ENCODE assay signal across 8 cellular contexts in genomic region chr1:178768423-178768822, GRCh38. TPM values are rescaled to one million over a fixed set of nuclear protein-coding genes. Genes with fewer than 3 reads are reported as not detected.
DNase-seq lines count a peak whose midpoint lies in the region; ATAC-seq and TF ChIP-seq lines count a peak whose summit lies in the region.

No MANE protein-coding gene starts in this region.

- peak; percentile 44 for DNase-seq in DMS153 treated with DMSO at 0.1 percent for 48 hours (lab: John Stamatoyannopoulos, UW; ENCODE audit: unreplicated experiment)
- peak; percentile 29 to 43 for DNase-seq in HAP-1 (ENCODE audit: low spot score in 2 of 2)
- peak; percentile 80 for DNase-seq in OCI-M1 (lab: John Stamatoyannopoulos, UW)
- peak; percentile 60 for DNase-seq in choroid plexus epithelial cell (ENCODE audit: low read depth)
- DNase-seq in mesendoderm, result peak; percentile 66
- no peak for DNase-seq in SW 1271 (lab: John Stamatoyannopoulos, UW)
- DNase-seq in NCI-H1930 (lab: John Stamatoyannopoulos, UW), result no peak

- no peak overlapping the region for H4K8ac ChIP-seq in mesendoderm (ENCODE audit: low read depth, low read length)

- peaks cover 4% of the 10 kb centered on the region for H3K79me1 ChIP-seq in mesendoderm (ENCODE audit: low read length)

- no peak overlapping the region for H4K5ac ChIP-seq in mesendoderm (ENCODE audit: low read length)

- H3K23ac ChIP-seq in mesendoderm (ENCODE audit: low read length), result no peak overlapping the region

- no peak overlapping the region for H2BK15ac ChIP-seq in mesendoderm (replicated peaks; ENCODE audit: low read depth)

- H3K4me1 ChIP-seq in HAP-1 (no peaks in the 10 kb centered on the region), mesendoderm (ENCODE audit: control insufficient read depth, low read depth, low read length) (no peaks in the 10 kb centered on the region)

- H3K4me3 ChIP-seq in HAP-1, result no peak overlapping the region
- no peak overlapping the region for H3K4me3 ChIP-seq in choroid plexus epithelial cell (ENCODE audit: low read depth, low read length)
- no peak overlapping the region for H3K4me3 ChIP-seq in mesendoderm (ENCODE audit: low read length)

- no peak for ATAC-seq in HG03196 (IDR thresholded peaks at IDR 0.05; ENCODE audit: unreplicated experiment)

- H2BK5ac ChIP-seq in mesendoderm (ENCODE audit: low read length), result no peak overlapping the region

- H3K4ac ChIP-seq in mesendoderm (ENCODE audit: low read depth, low read length), result no peak overlapping the region

- no peak overlapping the region for H2BK120ac ChIP-seq in mesendoderm (ENCODE audit: low read depth, low read length)

- H3K4me2 ChIP-seq in mesendoderm (ENCODE audit: low read length), result no peak overlapping the region

- no peak overlapping the region for H3K18ac ChIP-seq in mesendoderm (ENCODE audit: low read length)

- no peak overlapping the region for H3K27ac ChIP-seq in mesendoderm (ENCODE audit: low read depth, low read length)

- H3K27me3 ChIP-seq in HAP-1 (ENCODE audit: low read depth) (no peaks in the 10 kb centered on the region), mesendoderm (ENCODE audit: insufficient read depth, low read length, poor library complexity) (no peaks in the 10 kb centered on the region)

- no peak overlapping the region for H3K56ac ChIP-seq in mesendoderm (ENCODE audit: low read length)

- peaks cover 4% of the 10 kb centered on the region for H3K79me2 ChIP-seq in mesendoderm (ENCODE audit: control insufficient read depth, insufficient read depth, low read length)

- peak; percentile 84 for TF ChIP-seq CTCF in choroid plexus epithelial cell (conservative IDR thresholded peaks at IDR 0.05; ENCODE audit: low read depth, low read length)

- H3K36me3 ChIP-seq in HAP-1 (replicated peaks) (0 out of 2 replicates have a peak, but pooled peaks cover under 1% of the 10 kb centered on the region), mesendoderm (ENCODE audit: control insufficient read depth, insufficient read depth, low read length) (no peaks in the 10 kb centered on the region)

- no peak overlapping the region for H2AK5ac ChIP-seq in mesendoderm (ENCODE audit: low read length)

- WGBS in mesendoderm (ENCODE audit: extremely low coverage, insufficient coverage, low lambda C conversion rate), result no CpG with 5 or more reads among the region's 4 CpGs

- in situ Hi-C loops in HAP-1 (cut with MboI; ENCODE audit: low sequenced_read_pairs), result loop anchor here (5.0 to 25.0 kb wide), 3 partner anchors 224 to 456 kb away; no protein-coding TSS in a partner anchor

- H3K9ac ChIP-seq in mesendoderm (ENCODE audit: low read length), result no peak overlapping the region

- no peaks in the 10 kb centered on the region; the same call in none of the 2 replicates for H3K9me3 ChIP-seq in HAP-1

RNA-seq across cellular contexts. Expression of gene RALGPS2, which starts 43.4 kb away (rescaled TPM):
- 14.8 TPM for polyA plus RNA-seq in mesendoderm (2013, experiment 1 of 2)
- polyA plus RNA-seq in mesendoderm (2013, experiment 2 of 2), result 15.9 TPM

Comparison
In these comparisons a context has a peak if more than half of its experiments do, and no peak if none do; other contexts are left out.
1. DNase-seq: peak in DMS153 treated with DMSO at 0.1 percent for 48 hours (single experiment), HAP-1 (2 of 2), OCI-M1 (single experiment), choroid plexus epithelial cell (single experiment) and mesendoderm (single experiment); none in SW 1271 (0 of 2) and NCI-H1930 (0 of 2).